ENCODE assay signal across 9 cellular contexts in genomic region chr11:7536102-7536501, GRCh38. TPM values are rescaled to one million over a fixed set of nuclear protein-coding genes. Genes with fewer than 3 reads are reported as not detected.
A peak's percentile ranks its signal among the peaks of the same experiment; 100 is the strongest.
DNase-seq lines count a peak whose midpoint lies in the region; ATAC-seq and TF ChIP-seq lines count a peak whose summit lies in the region.
"Had no signal": no experiment of that assay in that cellular context is flagged by ENCODE, and none has a peak within 500 bp of the region (broad histone marks: within the 10 kb centered on the region; RNA-seq: fewer than 3 reads in every experiment).

No MANE protein-coding gene starts in this region.

- intact Hi-C loops in left colon (cut with DNase I, micrococcal nuclease), result no loop called here
- intact Hi-C loops in sigmoid colon (cut with DNase I), result no loop called here

- no peak for TF ChIP-seq EP300 in sigmoid colon (IDR thresholded peaks at IDR 0.05)

- no peak overlapping the region for H3K9ac ChIP-seq in neuronal stem cell (ENCODE audit: low read depth, low read length, poor library complexity)

- H3K4me2 ChIP-seq in neuronal stem cell (ENCODE audit: insufficient read depth, low read length, poor library complexity, severe bottlenecking), result no peak overlapping the region

- H2BK120ac ChIP-seq in neuronal stem cell (ENCODE audit: low read depth, low read length), result no peak overlapping the region

- H3K36me3 ChIP-seq in neuronal stem cell (replicated peaks in 1 of 2; ENCODE audit: control insufficient read depth in 2 of 2, insufficient read depth in 2 of 2, low read length in 2 of 2), result no peaks in the 10 kb centered on the region
- H3K36me3 ChIP-seq in sigmoid colon, result no peaks in the 10 kb centered on the region

- H3K4me3 ChIP-seq in GM12875 (ENCODE audit: low read depth, low read length), result no peak overlapping the region
- no peak overlapping the region for H3K4me3 ChIP-seq in neuronal stem cell (ENCODE audit: low read length in 2 of 2)
- H3K4me3 ChIP-seq in sigmoid colon, result no peak overlapping the region

- TF ChIP-seq POLR2A in sigmoid colon (IDR thresholded peaks at IDR 0.05), result no peak

- peaks cover 0 to 13% of the 10 kb centered on the region in 2 donors for H3K4me1 ChIP-seq in neuronal stem cell (ENCODE audit: control insufficient read depth in 2 of 2, insufficient read depth in 1 of 2, low read depth in 1 of 2, low read length in 2 of 2)
- no peaks in the 10 kb centered on the region for H3K4me1 ChIP-seq in sigmoid colon

- no peak overlapping the region for H3K23ac ChIP-seq in neuronal stem cell (ENCODE audit: low read depth, low read length, poor library complexity)

- H3K14ac ChIP-seq in neuronal stem cell (ENCODE audit: low read length), result no peak overlapping the region

- H3K27ac Mint-ChIP-seq in T-helper 17 cell, result peak overlapping the region; percentile 85

- H2BK5ac ChIP-seq in neuronal stem cell (ENCODE audit: low read length), result no peak overlapping the region

- H3K4me3 Mint-ChIP-seq in T-helper 17 cell, result peak overlapping the region; percentile 13

- no CpG with 5 or more reads among the region's 8 CpGs for WGBS in neuronal stem cell (ENCODE audit: extremely low coverage in 2 of 2, insufficient read length in 2 of 2, insufficient replicate concordance in 1 of 2), 2 donors
- 10 to 27% methylated on average over 8 of the region's 8 CpGs for WGBS in sigmoid colon, 2 donors

- ATAC-seq in T-helper 17 cell (peak; percentile 47), left colon (peak; percentile 88)

- H3K4me1 Mint-ChIP-seq in T-helper 17 cell, result peaks cover 63% of the 10 kb centered on the region

- DNase-seq in ACHN, result peak; percentile 2
- no peak for DNase-seq in T-helper 17 cell
- peak; percentile 45 to 61 for DNase-seq in left colon
- DNase-seq in neuronal stem cell (ENCODE audit: low spot score), result no peak
- DNase-seq in stimulated activated naive CD4-positive, alpha-beta T cell treated with Interleukin-2 at 50 U/mL for 16 hours (lab: John Stamatoyannopoulos, UW), result no peak
- DNase-seq in SHP77 (lab: John Stamatoyannopoulos, UW), result no peak
- no peak for DNase-seq in sigmoid colon

- H2AFZ ChIP-seq in neuronal stem cell (ENCODE audit: low read length), result no peak overlapping the region

- H3K27ac ChIP-seq in neuronal stem cell (replicated peaks; ENCODE audit: low read length), result no peak overlapping the region
- no peak overlapping the region for H3K27ac ChIP-seq in sigmoid colon

- H4K8ac ChIP-seq in neuronal stem cell (ENCODE audit: low read depth, low read length), result no peak overlapping the region

- in situ Hi-C loops in ACHN (cut with HindIII; ENCODE audit: low pct_ligation_motif_present, low pct_unique_long_range_greater_than_20kb, low sequenced_read_pairs), result no loop called here

- no peaks in the 10 kb centered on the region for H3K27me3 Mint-ChIP-seq in T-helper 17 cell
- H3K27me3 Mint-ChIP-seq: IgD-negative memory B cell had no signal

- no peak overlapping the region for H2AK5ac ChIP-seq in neuronal stem cell (ENCODE audit: low read depth, low read length)

- no peak overlapping the region for H3K18ac ChIP-seq in neuronal stem cell (ENCODE audit: low read length)

- H4K91ac ChIP-seq in neuronal stem cell (ENCODE audit: low read depth, low read length, poor library complexity), result no peak overlapping the region

- H3K79me1 ChIP-seq in neuronal stem cell (ENCODE audit: low read depth, low read length), result no peaks in the 10 kb centered on the region

- peaks cover 9% of the 10 kb centered on the region for H3K36me3 Mint-ChIP-seq in T-helper 17 cell (ENCODE audit: low read depth)

- no peak overlapping the region for H3K4ac ChIP-seq in neuronal stem cell (ENCODE audit: low read length)

- no peaks in the 10 kb centered on the region for H3K9me3 ChIP-seq in T-helper 17 cell (ENCODE audit: control insufficient read depth, low read length, poor library complexity, severe bottlenecking)
- H3K9me3 ChIP-seq in neuronal stem cell (replicated peaks in 1 of 2; ENCODE audit: control insufficient read depth in 2 of 2, insufficient read depth in 1 of 2, low read depth in 1 of 2, low read length in 2 of 2), result no peaks in the 10 kb centered on the region
- no peaks in the 10 kb centered on the region for H3K9me3 ChIP-seq in sigmoid colon

- no peak overlapping the region for H2BK12ac ChIP-seq in neuronal stem cell (ENCODE audit: low read length)

- H2BK15ac ChIP-seq in neuronal stem cell (ENCODE audit: low read length), result no peak overlapping the region

- TF ChIP-seq CTCF in GM12875 (IDR thresholded peaks at IDR 0.05; ENCODE audit: borderline replicate concordance, insufficient read depth, low read depth, low read length), result peak; percentile 39; the same call in 1 of the 2 replicates
- TF ChIP-seq CTCF in sigmoid colon (IDR thresholded peaks at IDR 0.05), result no peak

- H3K27me3 ChIP-seq in neuronal stem cell (ENCODE audit: control insufficient read depth in 3 of 3, insufficient read depth in 3 of 3, low read depth in 1 of 3, low read length in 3 of 3) (peaks cover 0 to 34% (median 0%) of the 10 kb centered on the region in 3 experiments), sigmoid colon (no peaks in the 10 kb centered on the region)

RNA-seq across cellular contexts. Expression of gene PPFIBP2, which starts 22.3 kb away (rescaled TPM):
- 10 to 100 TPM; 26.2 to 40.6 TPM for total RNA-seq in T-helper 17 cell
- total RNA-seq in left colon, result 10 to 100 TPM; 63.5 to 81.1 TPM
- 1.7 TPM for polyA plus RNA-seq in neuronal stem cell (2013, experiment 1 of 2)
- 2.3 TPM for polyA plus RNA-seq in neuronal stem cell (2013, experiment 2 of 2)
- total RNA-seq in sigmoid colon, result 10 to 100 TPM in 2 of 4 donors, 1 to 10 TPM in 2; 4.1 to 11.6 (median 9.2) TPM
- 10 to 100 TPM; 26.7 to 33.5 (median 30.6) TPM for polyA plus RNA-seq in sigmoid colon

RNA-seq across cellular contexts. Expression of gene OLFML1, which starts 50.8 kb away (rescaled TPM):
- total RNA-seq in T-helper 17 cell (not detected), left colon (1 to 10 TPM; 2.6 to 5.7 TPM), sigmoid colon (10 to 100 TPM in 2 of 4 donors, 1 to 10 TPM in 2; 2.2 to 14.7 (median 8.7) TPM)
- 0.20 TPM for polyA plus RNA-seq in neuronal stem cell (2013, experiment 1 of 2)
- polyA plus RNA-seq in neuronal stem cell (2013, experiment 2 of 2), result 0.15 TPM
- 1 to 10 TPM in 2 of 3 donors, not detected in 1; 1.8 to 2.7 TPM for polyA plus RNA-seq in sigmoid colon

Comparison
In these comparisons a context has a peak if more than half of its experiments do, and no peak if none do; other contexts are left out.
1. DNase-seq: peak in ACHN (single experiment) and left colon (2 of 2); none in T-helper 17 cell (0 of 3), neuronal stem cell (single experiment), stimulated activated naive CD4-positive, alpha-beta T cell treated with Interleukin-2 at 50 U/mL for 16 hours (single experiment), SHP77 (0 of 2) and sigmoid colon (single experiment).